Comparison of ENCODE assay signal across 8 cellular contexts in the genomic region with DNA sequence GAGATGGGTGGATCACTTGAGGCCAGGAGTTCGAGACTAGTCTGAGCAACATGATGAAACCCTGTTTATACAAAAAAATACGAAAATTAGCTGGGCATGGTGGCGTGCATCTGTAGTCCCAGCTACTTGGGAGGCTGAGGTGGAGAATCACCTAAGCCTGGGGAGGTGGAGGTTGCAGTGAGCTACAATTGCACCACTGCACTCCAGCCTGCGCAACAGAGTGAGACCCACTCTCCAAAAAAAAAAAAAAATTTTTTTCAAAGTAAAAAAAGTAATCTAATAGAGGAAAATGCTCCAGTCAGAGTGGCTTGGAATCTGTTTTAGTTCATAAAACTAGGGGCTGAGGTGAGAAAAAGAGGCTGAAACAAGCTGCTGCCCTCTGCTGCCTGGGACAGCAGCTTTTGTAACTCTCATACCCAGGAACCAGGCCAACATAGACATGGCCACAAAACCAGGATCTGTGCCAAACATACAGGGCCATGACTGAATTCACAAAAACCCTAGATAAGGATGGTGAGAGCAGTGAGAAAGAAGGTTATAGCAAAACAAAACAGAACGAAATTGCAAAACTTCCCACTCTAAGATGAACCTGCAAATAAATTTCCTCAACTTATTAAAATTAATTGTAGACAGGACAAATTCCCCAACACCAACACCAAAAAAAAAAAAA. TPM values are rescaled to one million over a fixed set of nuclear protein-coding genes. Genes with fewer than 3 reads are reported as not detected.
DNase-seq lines count a peak whose midpoint lies in the region; ATAC-seq, FAIRE-seq and TF ChIP-seq lines count a peak whose summit lies in the region.

No MANE protein-coding gene starts in this region.

- CTCF ChIA-PET in CD8-positive, alpha-beta T cell (lab: Charles Lee), result interaction anchor here (1.0 kb wide), 1 partner anchor 12 kb away, joined by 4 read pairs; no protein-coding TSS in a partner anchor

- dilution Hi-C loops in keratinocyte (cut with MboI; ENCODE audit: extremely low pct_ligation_motif_present, low sequenced_read_pairs), result no loop called here

- H3K9me3 ChIP-seq in adipocyte (ENCODE audit: control insufficient read depth, low read length) (no peaks in the 10 kb centered on the region), keratinocyte (ENCODE audit: control insufficient read depth, low read depth, low read length) (no peaks in the 10 kb centered on the region)
- no peaks in the 10 kb centered on the region for H3K9me3 ChIP-seq in CD8-positive, alpha-beta T cell (ENCODE audit: low read length)

- FAIRE-seq in keratinocyte (lab: Jason Lieb, UNC), result no peak
- no peak for FAIRE-seq in GM19239 (lab: Jason Lieb, UNC)

- H3K27ac Mint-ChIP-seq in CD8-positive, alpha-beta T cell, result no peak overlapping the region
- no peak overlapping the region for H3K27ac Mint-ChIP-seq in T-helper 2 cell treated with Interferon-gamma antibody and Interleukin-4, amounts not matched to agents 5 μg/mL and 100 μg/mL, for 36 hours

- no peak overlapping the region for H2AFZ ChIP-seq in keratinocyte (ENCODE audit: control insufficient read depth, low read length)

- H3K27me3 ChIP-seq in adipocyte (replicated peaks; ENCODE audit: control insufficient read depth, insufficient read depth, low read length) (no peaks in the 10 kb centered on the region), keratinocyte (ENCODE audit: control insufficient read depth, extremely low read depth, insufficient read depth, low read length) (no peaks in the 10 kb centered on the region)
- no peaks in the 10 kb centered on the region for H3K27me3 ChIP-seq in CD8-positive, alpha-beta T cell (ENCODE audit: insufficient read depth, low read length)

- no peak overlapping the region for H3K27ac ChIP-seq in keratinocyte (ENCODE audit: control insufficient read depth, insufficient read depth, low read length)
- no peak overlapping the region for H3K27ac ChIP-seq in CD8-positive, alpha-beta T cell (ENCODE audit: low read depth, low read length)

- H3K9me3 Mint-ChIP-seq in CD8-positive, alpha-beta T cell, result no peaks in the 10 kb centered on the region
- H3K9me3 Mint-ChIP-seq in T-helper 2 cell treated with Interferon-gamma antibody and Interleukin-4, amounts not matched to agents 5 μg/mL and 100 μg/mL, for 36 hours, result no peaks in the 10 kb centered on the region

- TF ChIP-seq CTCF in keratinocyte (optimal IDR thresholded peaks at IDR 0.05 in 1 of 3, IDR thresholded peaks at IDR 0.05 in 1 of 3, conservative IDR thresholded peaks at IDR 0.05 in 1 of 3; ENCODE audit: extremely low read depth in 1 of 3, insufficient read depth in 2 of 3, low read length in 3 of 3), result peak; percentile 12 to 48 (median 23)
- TF ChIP-seq CTCF in CD8-positive, alpha-beta T cell (IDR thresholded peaks at IDR 0.05), result no peak

- no peaks in the 10 kb centered on the region for H3K79me2 ChIP-seq in keratinocyte (ENCODE audit: control insufficient read depth, insufficient read depth, low read length)

- H4K20me1 ChIP-seq in keratinocyte (ENCODE audit: control insufficient read depth, extremely low read depth, insufficient read depth, low read length), result no peaks in the 10 kb centered on the region

- H3K9me1 ChIP-seq in keratinocyte (ENCODE audit: control insufficient read depth, extremely low read depth, insufficient read depth, low read length), result no peaks in the 10 kb centered on the region

- intact Hi-C loops in CD8-positive, alpha-beta T cell (cut with DNase I, micrococcal nuclease), result no loop called here

- H3K4me2 ChIP-seq in keratinocyte (ENCODE audit: control insufficient read depth, extremely low read depth, insufficient read depth, low read depth, low read length), result no peak overlapping the region

- H3K4me1 Mint-ChIP-seq in CD8-positive, alpha-beta T cell (ENCODE audit: low read depth), result peaks cover 6% of the 10 kb centered on the region
- H3K4me1 Mint-ChIP-seq in T-helper 2 cell treated with Interferon-gamma antibody and Interleukin-4, amounts not matched to agents 5 μg/mL and 100 μg/mL, for 36 hours (ENCODE audit: low read depth), result no peaks in the 10 kb centered on the region

- H3K36me3 Mint-ChIP-seq in CD8-positive, alpha-beta T cell, result no peaks in the 10 kb centered on the region
- no peaks in the 10 kb centered on the region for H3K36me3 Mint-ChIP-seq in T-helper 2 cell treated with Interferon-gamma antibody and Interleukin-4, amounts not matched to agents 5 μg/mL and 100 μg/mL, for 36 hours (ENCODE audit: low read depth)

- ATAC-seq in CD8-positive, alpha-beta T cell, result no peak

- H3K9ac ChIP-seq in adipocyte (ENCODE audit: low read length) (no peak overlapping the region), keratinocyte (ENCODE audit: control insufficient read depth, extremely low read depth, insufficient read depth, low read length) (no peak overlapping the region)

- H3K4me3 Mint-ChIP-seq in CD8-positive, alpha-beta T cell, result no peak overlapping the region
- H3K4me3 Mint-ChIP-seq in T-helper 2 cell treated with Interferon-gamma antibody and Interleukin-4, amounts not matched to agents 5 μg/mL and 100 μg/mL, for 36 hours, result no peak overlapping the region

- H3K4me3 ChIP-seq in adipocyte (ENCODE audit: low read length) (no peak overlapping the region), keratinocyte (ENCODE audit: control insufficient read depth in 2 of 3, extremely low read depth in 1 of 3, insufficient read depth in 2 of 3, low read depth in 1 of 3, low read length in 3 of 3) (no peak overlapping the region)
- H3K4me3 ChIP-seq in CD8-positive, alpha-beta T cell (ENCODE audit: low read depth, low read length), result no peak overlapping the region

- DNase-seq in Ammon's horn (ENCODE audit: low spot score) (peak; percentile 74), KBM-7 (peak; percentile 63), adipocyte (ENCODE audit: low read depth) (peak; percentile 90), keratinocyte (ENCODE audit: low read depth, low spot score) (no peak), NCI-H187 (lab: John Stamatoyannopoulos, UW) (no peak), GM19239 (ENCODE audit: insufficient read length, low spot score) (no peak)
- DNase-seq in CD8-positive, alpha-beta T cell, result no peak
- DNase-seq in T-helper 2 cell treated with Interferon-gamma antibody and Interleukin-4, amounts not matched to agents 5 μg/mL and 100 μg/mL, for 36 hours (ENCODE audit: low spot score), result no peak

- no peaks in the 10 kb centered on the region for H3K27me3 Mint-ChIP-seq in CD8-positive, alpha-beta T cell (ENCODE audit: low read depth)
- H3K27me3 Mint-ChIP-seq in T-helper 2 cell treated with Interferon-gamma antibody and Interleukin-4, amounts not matched to agents 5 μg/mL and 100 μg/mL, for 36 hours (ENCODE audit: low read depth), result peaks cover 10% of the 10 kb centered on the region

- H3K36me3 ChIP-seq in adipocyte (ENCODE audit: control insufficient read depth, insufficient read depth, low read length, severe bottlenecking) (no peaks in the 10 kb centered on the region), keratinocyte (ENCODE audit: control insufficient read depth in 2 of 2, extremely low read depth in 1 of 2, insufficient read depth in 2 of 2, low read length in 2 of 2) (no peaks in the 10 kb centered on the region)
- H3K36me3 ChIP-seq in CD8-positive, alpha-beta T cell (ENCODE audit: insufficient read depth, low read length), result no peaks in the 10 kb centered on the region

- H3K4me1 ChIP-seq in adipocyte (ENCODE audit: control insufficient read depth, insufficient read depth, low read length) (peaks cover 4% of the 10 kb centered on the region), keratinocyte (ENCODE audit: control insufficient read depth, extremely low read depth, insufficient read depth, low read length) (no peaks in the 10 kb centered on the region)
- H3K4me1 ChIP-seq in CD8-positive, alpha-beta T cell (ENCODE audit: insufficient read depth, low read length), result no peaks in the 10 kb centered on the region

- POLR2A ChIA-PET in CD8-positive, alpha-beta T cell (lab: Charles Lee), result interaction anchor here (0.6 kb wide), 1 partner anchor 508 kb away, joined by 3 read pairs; no protein-coding TSS in a partner anchor

- in situ Hi-C loops in KBM-7 (cut with MboI; ENCODE audit: low pct_unique_long_range_greater_than_20kb, low sequenced_read_pairs), result no loop called here

RNA-seq across cellular contexts. Expression of a gene that starts 13.1 kb away (rescaled TPM):
- polyA plus RNA-seq in keratinocyte, result 27.5 to 34.0 TPM (median 33.0 TPM) in 3 replicates
- polyA plus RNA-seq in keratinocyte (2011; ENCODE audit: low read depth), result 7.6 TPM
- polyA plus RNA-seq in keratinocyte (2011; cell fraction: cytosol; rRNA removed), result 24.7 and 36.3 TPM in 2 replicates
- 25.9 and 29.3 TPM in 2 replicates for polyA plus RNA-seq in keratinocyte (2011; cell fraction: nucleus; rRNA removed)
- polyA plus RNA-seq in keratinocyte (2012; ENCODE audit: low replicate concordance), result 16.0 and 20.4 TPM in 2 replicates
- 31.7 to 53.9 TPM (median 40.1 TPM) in 3 replicates for polyA minus RNA-seq in keratinocyte
- polyA minus RNA-seq in keratinocyte (2011; cell fraction: cytosol; rRNA and poly(A)+ RNA removed), result 22.1 TPM
- 13.2 and 25.4 TPM in 2 replicates for polyA minus RNA-seq in keratinocyte (2011; cell fraction: nucleus; rRNA and poly(A)+ RNA removed)
- 1 to 10 TPM; 4.0 to 4.1 TPM for total RNA-seq in CD8-positive, alpha-beta T cell

RNA-seq across cellular contexts. Expression of a gene that starts 39.2 kb away (rescaled TPM):
- 81.8 to 99.5 TPM (median 85.1 TPM) in 3 replicates for polyA plus RNA-seq in keratinocyte
- 82.4 TPM for polyA plus RNA-seq in keratinocyte (2011; ENCODE audit: low read depth)
- 84.9 and 129 TPM in 2 replicates for polyA plus RNA-seq in keratinocyte (2011; cell fraction: cytosol; rRNA removed)
- polyA plus RNA-seq in keratinocyte (2011; cell fraction: nucleus; rRNA removed), result 86.4 and 97.7 TPM in 2 replicates
- polyA plus RNA-seq in keratinocyte (2012; ENCODE audit: low replicate concordance), result 53.2 and 80.7 TPM in 2 replicates
- polyA minus RNA-seq in keratinocyte, result 75.0 to 108 TPM (median 90.8 TPM) in 3 replicates
- 62.2 TPM for polyA minus RNA-seq in keratinocyte (2011; cell fraction: cytosol; rRNA and poly(A)+ RNA removed)
- polyA minus RNA-seq in keratinocyte (2011; cell fraction: nucleus; rRNA and poly(A)+ RNA removed), result 36.6 and 56.2 TPM in 2 replicates
- 10 to 100 TPM; 70.9 to 73.2 TPM for total RNA-seq in CD8-positive, alpha-beta T cell

Comparison
In these comparisons a context has a peak if more than half of its experiments do, and no peak if none do; other contexts are left out.
1. DNase-seq: peak in Ammon's horn (single experiment), KBM-7 (single experiment) and adipocyte (single experiment); none in keratinocyte (single experiment), NCI-H187 (0 of 2), CD8-positive, alpha-beta T cell (0 of 7), T-helper 2 cell treated with Interferon-gamma antibody and Interleukin-4, amounts not matched to agents 5 μg/mL and 100 μg/mL, for 36 hours (single experiment) and GM19239 (single experiment).